Comparison of ENCODE assay signal across 16 cellular contexts in the genomic region with DNA sequence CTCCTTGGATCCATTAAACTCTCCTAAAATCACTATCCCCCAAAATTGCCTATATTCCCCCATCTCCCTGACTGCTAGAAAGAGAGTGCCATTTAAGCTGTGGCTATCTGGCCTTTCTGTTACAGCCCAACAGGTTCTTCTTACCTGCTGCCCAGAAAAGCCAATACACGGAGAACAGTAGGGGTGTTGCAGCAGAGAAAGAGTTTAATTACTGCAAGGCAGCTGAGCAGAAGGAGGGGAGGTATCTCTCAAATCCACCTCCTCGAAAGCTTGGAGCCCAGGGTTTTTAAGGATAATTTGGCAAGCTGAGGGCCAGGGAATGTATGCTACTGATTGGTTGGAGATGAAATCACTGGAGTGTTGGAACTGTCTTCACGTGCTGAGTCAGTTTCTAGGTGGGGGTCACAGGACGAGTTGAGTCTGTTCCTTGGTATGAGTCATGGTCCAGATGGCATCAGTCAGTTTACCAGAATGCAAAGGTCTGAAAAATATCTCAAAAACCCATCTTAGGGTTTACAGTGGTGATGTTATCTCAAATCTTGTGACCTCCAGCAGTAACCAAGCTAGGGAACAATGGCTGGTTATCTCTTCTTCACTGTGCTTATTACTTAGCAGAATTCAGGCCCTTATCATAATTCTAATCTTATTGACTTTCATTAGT.
A peak's percentile ranks its signal among the peaks of the same experiment; 100 is the strongest.
DNase-seq lines count a peak whose midpoint lies in the region; ATAC-seq and TF ChIP-seq lines count a peak whose summit lies in the region.
"Had no signal": no experiment of that assay in that cellular context is flagged by ENCODE, and none has a peak within 500 bp of the region (broad histone marks: within the 10 kb centered on the region; RNA-seq: fewer than 3 reads in every experiment).

No MANE protein-coding gene starts in this region.

- no peaks in the 10 kb centered on the region for H3K9me3 Mint-ChIP-seq in stimulated activated effector memory CD8-positive, alpha-beta T cell treated with anti-CD3 and anti-CD28 coated beads, Interleukin-12 subunit alpha, Interleukin-12 subunit beta, amount 100 ng/mL, for 72 hours
- H3K9me3 Mint-ChIP-seq in Calu3 (ENCODE audit: low read depth, unreplicated experiment) = peaks cover 9% of the 10 kb centered on the region

- no peak for TF ChIP-seq CTCF in mammary epithelial cell (conservative IDR thresholded peaks at IDR 0.05 in 1 of 2, IDR thresholded peaks at IDR 0.05 in 1 of 2; ENCODE audit: extremely low read depth in 1 of 2, insufficient read depth in 1 of 2, low read depth in 1 of 2, low read length in 2 of 2)
- TF ChIP-seq CTCF in breast epithelium (IDR thresholded peaks at IDR 0.05) = no peak
- TF ChIP-seq CTCF in Calu3 (IDR thresholded peaks at IDR 0.05; ENCODE audit: unreplicated experiment) = no peak

- H3K36me3 ChIP-seq in mammary epithelial cell (ENCODE audit: insufficient read depth, low read length) (no peaks in the 10 kb centered on the region), breast epithelium (no peaks in the 10 kb centered on the region)
- H3K36me3 ChIP-seq: left ventricle myocardium inferior had no signal

- H3K27ac ChIP-seq in mammary epithelial cell (ENCODE audit: insufficient read depth, low read depth, low read length) (no peak overlapping the region), breast epithelium (no peak overlapping the region)
- H3K27ac ChIP-seq: heart right ventricle, left ventricle myocardium inferior, spleen had no signal

- H3K4me3 Mint-ChIP-seq in stimulated activated effector memory CD8-positive, alpha-beta T cell treated with anti-CD3 and anti-CD28 coated beads, Interleukin-12 subunit alpha, Interleukin-12 subunit beta, amount 100 ng/mL, for 72 hours = no peak overlapping the region
- no peak overlapping the region for H3K4me3 Mint-ChIP-seq in Calu3 (ENCODE audit: low read depth, unreplicated experiment)
- H3K4me3 Mint-ChIP-seq: activated naive CD4-positive, alpha-beta T cell treated with anti-CD3 and anti-CD28 coated beads, Interleukin-2, amount 50 U/mL, for 24 hours; neural crest cell; T-helper 1 cell treated with Interleukin-12 subunit alpha and Interleukin-12 subunit beta and Interleukin-4 antibody, amounts not matched to agents 30 μg/mL and 1 μg/mL, for 36 hours had no signal

- dilution Hi-C loops in mammary epithelial cell (cut with HindIII; ENCODE audit: low sequenced_read_pairs) = no loop called here

- peaks cover 4% of the 10 kb centered on the region for H3K36me3 Mint-ChIP-seq in stimulated activated effector memory CD8-positive, alpha-beta T cell treated with anti-CD3 and anti-CD28 coated beads, Interleukin-12 subunit alpha, Interleukin-12 subunit beta, amount 100 ng/mL, for 72 hours
- H3K36me3 Mint-ChIP-seq in Calu3 (ENCODE audit: insufficient read depth, unreplicated experiment) = no peaks in the 10 kb centered on the region

- CTCF ChIA-PET in mammary epithelial cell (lab: Charles Lee; ENCODE audit: low non-redundant PET) (no interaction called here), Calu3 (lab: Charles Lee) (interaction anchor here (0.7 kb wide), 1 partner anchor 528 kb away, joined by 3 read pairs; no protein-coding TSS in a partner anchor)

- H3K4me3 ChIP-seq in mammary epithelial cell (replicated peaks in 1 of 3; ENCODE audit: insufficient read depth in 1 of 3, low read depth in 2 of 3, low read length in 3 of 3) (no peak overlapping the region), breast epithelium (no peak overlapping the region)
- H3K4me3 ChIP-seq: heart right ventricle, left ventricle myocardium inferior, spleen had no signal

- H3K27me3 Mint-ChIP-seq in Calu3 (ENCODE audit: unreplicated experiment) = no peaks in the 10 kb centered on the region
- H3K27me3 Mint-ChIP-seq: activated naive CD4-positive, alpha-beta T cell treated with anti-CD3 and anti-CD28 coated beads, Interleukin-2, amount 50 U/mL, for 24 hours had no signal

- H3K27me3 ChIP-seq in mammary epithelial cell (ENCODE audit: insufficient read depth, low read length) (no peaks in the 10 kb centered on the region), breast epithelium (no peaks in the 10 kb centered on the region)
- H3K27me3 ChIP-seq: heart right ventricle, spleen had no signal

- H3K4me1 ChIP-seq in mammary epithelial cell (ENCODE audit: insufficient read depth, low read length) = peaks cover 4% of the 10 kb centered on the region
- H3K4me1 ChIP-seq in breast epithelium = no peaks in the 10 kb centered on the region
- H3K4me1 ChIP-seq: left ventricle myocardium inferior, spleen had no signal

- peaks cover 5% of the 10 kb centered on the region for H3K79me2 ChIP-seq in mammary epithelial cell (ENCODE audit: insufficient read depth, low read length)

- H3K4me2 ChIP-seq in mammary epithelial cell (ENCODE audit: insufficient read depth, low read depth, low read length) = no peak overlapping the region

- no peak overlapping the region for H2AFZ ChIP-seq in mammary epithelial cell (ENCODE audit: low read depth, low read length)

- H4K20me1 ChIP-seq in mammary epithelial cell (ENCODE audit: insufficient read depth, low read length) = no peaks in the 10 kb centered on the region

- ATAC-seq in stimulated activated effector memory CD8-positive, alpha-beta T cell treated with anti-CD3 and anti-CD28 coated beads, Interleukin-12 subunit alpha, Interleukin-12 subunit beta, amount 100 ng/mL, for 72 hours = peak; percentile 57
- no peak for ATAC-seq in HG02884 (IDR thresholded peaks at IDR 0.05; ENCODE audit: unreplicated experiment)

- in situ Hi-C loops in mammary epithelial cell (cut with MboI; ENCODE audit: low sequenced_read_pairs in 2 of 2) = no loop called here

- intact Hi-C loops in mammary epithelial cell (cut with micrococcal nuclease) = no loop called here
- intact Hi-C loops in breast epithelium (cut with DNase I; ENCODE audit: low total_unique reads) = no loop called here
- intact Hi-C loops in Calu3 (cut with micrococcal nuclease; ENCODE audit: unreplicated experiment) = no loop called here

- H3K9me3 ChIP-seq in mammary epithelial cell (replicated peaks; ENCODE audit: insufficient read depth, low read length) = peaks cover 7% of the 10 kb centered on the region
- no peaks in the 10 kb centered on the region for H3K9me3 ChIP-seq in breast epithelium
- H3K9me3 ChIP-seq: left ventricle myocardium inferior had no signal

- peaks cover 12% of the 10 kb centered on the region for H3K4me1 Mint-ChIP-seq in stimulated activated effector memory CD8-positive, alpha-beta T cell treated with anti-CD3 and anti-CD28 coated beads, Interleukin-12 subunit alpha, Interleukin-12 subunit beta, amount 100 ng/mL, for 72 hours
- no peaks in the 10 kb centered on the region for H3K4me1 Mint-ChIP-seq in Calu3 (ENCODE audit: low read depth, unreplicated experiment)
- H3K4me1 Mint-ChIP-seq: activated naive CD4-positive, alpha-beta T cell treated with anti-CD3 and anti-CD28 coated beads, Interleukin-2, amount 50 U/mL, for 24 hours; neural crest cell had no signal

- BruUV-seq in mammary epithelial cell (replicated peaks; lab: Mats Ljungman, UMichigan) = no TSS peak
- BruUV-seq in Calu3 (replicated peaks; lab: Mats Ljungman, UMichigan) = no TSS peak

- no peak for TF ChIP-seq POLR2A in breast epithelium (IDR thresholded peaks at IDR 0.05)

- 82% methylated on average over 4 of the region's 4 CpGs for WGBS in mammary epithelial cell (ENCODE audit: low coverage, missing lambda C conversion rate)

- no peak overlapping the region for H3K9ac ChIP-seq in mammary epithelial cell (ENCODE audit: insufficient read depth, low read length)

- peak; percentile 15 for DNase-seq in mammary epithelial cell
- no peak for DNase-seq in breast epithelium (ENCODE audit: low spot score in 2 of 2)
- DNase-seq in M059J (ENCODE audit: low read depth) = peak; percentile 83
- peak; percentile 17 for DNase-seq in dermis blood vessel endothelial cell
- no peak for DNase-seq in stimulated activated effector memory CD8-positive, alpha-beta T cell treated with anti-CD3 and anti-CD28 coated beads, Interleukin-12 subunit alpha, Interleukin-12 subunit beta, amount 100 ng/mL, for 72 hours (ENCODE audit: low spot score in 2 of 2)
- DNase-seq in Calu3 = no peak
- no peak for DNase-seq in NCI-H1930 (lab: John Stamatoyannopoulos, UW)
- DNase-seq: activated CD4-positive, alpha-beta T cell treated with anti-CD3 and anti-CD28 coated beads, Interleukin-2, amount 50 U/mL, for 48 hours; heart right ventricle; left ventricle myocardium inferior; NCI-H2081; spleen had no signal

- no peak overlapping the region for H3K27ac Mint-ChIP-seq in stimulated activated effector memory CD8-positive, alpha-beta T cell treated with anti-CD3 and anti-CD28 coated beads, Interleukin-12 subunit alpha, Interleukin-12 subunit beta, amount 100 ng/mL, for 72 hours
- H3K27ac Mint-ChIP-seq in Calu3 (ENCODE audit: unreplicated experiment) = no peak overlapping the region
- H3K27ac Mint-ChIP-seq: activated naive CD4-positive, alpha-beta T cell treated with anti-CD3 and anti-CD28 coated beads, Interleukin-2, amount 50 U/mL, for 24 hours; T-helper 1 cell treated with Interleukin-12 subunit alpha and Interleukin-12 subunit beta and Interleukin-4 antibody, amounts not matched to agents 30 μg/mL and 1 μg/mL, for 36 hours had no signal

Comparison
In these comparisons a context has a peak if more than half of its experiments do, and no peak if none do; other contexts are left out.
1. DNase-seq: peak in mammary epithelial cell (single experiment), M059J (single experiment) and dermis blood vessel endothelial cell (single experiment); none in breast epithelium (0 of 2), stimulated activated effector memory CD8-positive, alpha-beta T cell treated with anti-CD3 and anti-CD28 coated beads, Interleukin-12 subunit alpha, Interleukin-12 subunit beta, amount 100 ng/mL, for 72 hours (0 of 2), Calu3 (single experiment) and NCI-H1930 (0 of 2).